ENCODE assay signal across 16 cellular contexts in genomic region chr11:128775513-128775912, GRCh38.
A peak's percentile ranks its signal among the peaks of the same experiment; 100 is the strongest.
DNase-seq lines count a peak whose midpoint lies in the region; ATAC-seq and TF ChIP-seq lines count a peak whose summit lies in the region.
"Had no signal": no experiment of that assay in that cellular context is flagged by ENCODE, and none has a peak within 500 bp of the region (broad histone marks: within the 10 kb centered on the region; RNA-seq: fewer than 3 reads in every experiment).

No MANE protein-coding gene starts in this region.

- peaks cover 64% of the 10 kb centered on the region for H3K36me3 ChIP-seq in CD8-positive, alpha-beta T cell (ENCODE audit: insufficient read depth, low read length)

- no peaks in the 10 kb centered on the region for H3K27me3 ChIP-seq in CD8-positive, alpha-beta T cell (ENCODE audit: insufficient read depth, low read length)
- H3K27me3 ChIP-seq: BLaER1 had no signal

- in situ Hi-C loops in astrocyte of the spinal cord (cut with HindIII; ENCODE audit: low sequenced_read_pairs): no loop called here

- H3K36me3 Mint-ChIP-seq in CD8-positive, alpha-beta T cell: peaks cover 94% of the 10 kb centered on the region
- H3K36me3 Mint-ChIP-seq in naive B cell: peaks cover 20 to 49% of the 10 kb centered on the region in 2 donors

- H3K27ac Mint-ChIP-seq in CD8-positive, alpha-beta T cell: peak overlapping the region; percentile 75
- H3K27ac Mint-ChIP-seq in naive B cell: peak overlapping the region in 5 of 6 donors; percentile 27 to 85 (median 65)

- H3K9me3 ChIP-seq in CD8-positive, alpha-beta T cell (ENCODE audit: low read length): no peaks in the 10 kb centered on the region
- H3K9me3 ChIP-seq: BLaER1, tibial artery had no signal

- H3K4me3 Mint-ChIP-seq in CD8-positive, alpha-beta T cell: peak overlapping the region; percentile 22
- H3K4me3 Mint-ChIP-seq in naive B cell: peak overlapping the region in 1 of 8 donors; percentile 19

- no peak for TF ChIP-seq CTCF in CD8-positive, alpha-beta T cell (IDR thresholded peaks at IDR 0.05)
- no peak for TF ChIP-seq CTCF in astrocyte of the spinal cord (IDR thresholded peaks at IDR 0.05; ENCODE audit: low read depth, low read length)

- POLR2A ChIA-PET in CD8-positive, alpha-beta T cell (lab: Charles Lee): interaction anchor here (1.1 to 1.5 kb wide), 2 partner anchors 17 to 49 kb away, joined by 3 to 4 read pairs; no protein-coding TSS in a partner anchor

- DNase-seq in CD8-positive, alpha-beta T cell: no peak
- DNase-seq in RPMI7951 (ENCODE audit: low read depth) (peak; percentile 62), astrocyte of the spinal cord (ENCODE audit: low read depth, low spot score) (peak; percentile 47), naive B cell (no peak), DMS 273 (lab: John Stamatoyannopoulos, UW; ENCODE audit: unreplicated experiment) (no peak), KG1 (lab: John Stamatoyannopoulos, UW) (no peak), GM19240 (ENCODE audit: insufficient read length, low spot score) (no peak)
- DNase-seq: caudate nucleus, Kasumi-1, NCI-H146, PC-9, tibial artery had no signal

- peaks cover 35% of the 10 kb centered on the region for H3K4me1 ChIP-seq in CD8-positive, alpha-beta T cell (ENCODE audit: insufficient read depth, low read length)

- ATAC-seq in CD8-positive, alpha-beta T cell: no peak
- ATAC-seq in naive B cell (ENCODE audit: low read depth in 2 of 2) (no peak), GM18511 (IDR thresholded peaks at IDR 0.05; ENCODE audit: unreplicated experiment) (no peak)
- ATAC-seq: HCT116 had no signal

- no peaks in the 10 kb centered on the region for H3K27me3 Mint-ChIP-seq in CD8-positive, alpha-beta T cell (ENCODE audit: low read depth)
- no peaks in the 10 kb centered on the region for H3K27me3 Mint-ChIP-seq in naive B cell

- intact Hi-C loops in CD8-positive, alpha-beta T cell (cut with DNase I, micrococcal nuclease): no loop called here

- CTCF ChIA-PET in CD8-positive, alpha-beta T cell (lab: Charles Lee): interaction anchor here (0.9 to 3.9 kb wide), 17 partner anchors 8 to 743 kb away, joined by 3 to 25 read pairs (median 7); partner anchors contain the start of gene KCNJ1

- H3K27ac ChIP-seq in CD8-positive, alpha-beta T cell (ENCODE audit: low read depth, low read length): no peak overlapping the region
- H3K27ac ChIP-seq: BLaER1, HL-60, PC-9, tibial artery had no signal

- peaks cover 69% of the 10 kb centered on the region for H3K4me1 Mint-ChIP-seq in CD8-positive, alpha-beta T cell (ENCODE audit: low read depth)
- H3K4me1 Mint-ChIP-seq in naive B cell: peaks cover 46 to 55% (median 49%) of the 10 kb centered on the region in 3 donors

- H3K9me3 Mint-ChIP-seq in CD8-positive, alpha-beta T cell: no peaks in the 10 kb centered on the region
- H3K9me3 Mint-ChIP-seq in naive B cell: no peaks in the 10 kb centered on the region

- H3K4me3 ChIP-seq in CD8-positive, alpha-beta T cell (ENCODE audit: low read depth, low read length): no peak overlapping the region
- H3K4me3 ChIP-seq in astrocyte of the spinal cord (ENCODE audit: low read depth, low read length): no peak overlapping the region
- H3K4me3 ChIP-seq: BLaER1, PC-9, tibial artery had no signal

Comparison
In these comparisons a context has a peak if more than half of its experiments do, and no peak if none do; other contexts are left out.
1. DNase-seq: peak in RPMI7951 (single experiment) and astrocyte of the spinal cord (single experiment); none in CD8-positive, alpha-beta T cell (0 of 7), naive B cell (single experiment), DMS 273 (single experiment), KG1 (single experiment) and GM19240 (single experiment).